In genomic region chr12:57839996-57840395, GRCh38 we compare ENCODE assay signal across 11 cellular contexts. TPM values are rescaled to one million over a fixed set of nuclear protein-coding genes. Genes with fewer than 3 reads are reported as not detected.
DNase-seq lines count a peak whose midpoint lies in the region; ATAC-seq and TF ChIP-seq lines count a peak whose summit lies in the region.
"Had no signal": no experiment of that assay in that cellular context is flagged by ENCODE, and none has a peak within 500 bp of the region (broad histone marks: within the 10 kb centered on the region; RNA-seq: fewer than 3 reads in every experiment).

No MANE protein-coding gene starts in this region.

- WGBS in mesendoderm (ENCODE audit: extremely low coverage, insufficient coverage, low lambda C conversion rate) = no CpG with 5 or more reads among the region's 5 CpGs
- WGBS in upper lobe of left lung, 2 donors = 51 to 56% methylated on average over 3 to 5 of the region's 5 CpGs

- intact Hi-C loops in breast epithelium (cut with DNase I; ENCODE audit: low total_unique reads) (loop anchor here (5.0 kb wide), 1 partner anchor 57 kb away; no protein-coding TSS in a partner anchor), MCF 10A (cut with micrococcal nuclease) (no loop called here)

- H2AK5ac ChIP-seq in mesendoderm (ENCODE audit: low read length) = no peak overlapping the region

- DNase-seq in breast epithelium (ENCODE audit: low spot score in 2 of 2) (no peak), MCF 10A (ENCODE audit: unreplicated experiment) (no peak), mesendoderm (no peak), upper lobe of left lung (no peak), dedifferentiated amniotic fluid mesenchymal stem cell (ENCODE audit: extremely low spot score) (no peak)
- DNase-seq: H9, NCI-H774, WERI-Rb-1 had no signal

- no peak overlapping the region for H3K9ac ChIP-seq in mesendoderm (ENCODE audit: low read length)

- no peak overlapping the region for H2BK15ac ChIP-seq in mesendoderm (replicated peaks; ENCODE audit: low read depth)

- H3K23ac ChIP-seq in mesendoderm (ENCODE audit: low read length) = no peak overlapping the region

- H3K9me3 ChIP-seq in breast epithelium = no peaks in the 10 kb centered on the region
- no peaks in the 10 kb centered on the region for H3K9me3 ChIP-seq in upper lobe of left lung

- no peak overlapping the region for H4K5ac ChIP-seq in mesendoderm (ENCODE audit: low read length)

- no peak overlapping the region for H3K4ac ChIP-seq in mesendoderm (ENCODE audit: low read depth, low read length)

- H3K9me3 Mint-ChIP-seq in MCF 10A (ENCODE audit: unreplicated experiment) = no peaks in the 10 kb centered on the region
- no peaks in the 10 kb centered on the region for H3K9me3 Mint-ChIP-seq in activated naive CD8-positive, alpha-beta T cell (ENCODE audit: low read depth)
- H3K9me3 Mint-ChIP-seq: H9 had no signal

- POLR2A ChIA-PET in MCF 10A (lab: Yijun Ruan, JAX) = interaction anchor here (0.7 to 9.5 kb wide), 2 partner anchors 56 to 74 kb away, joined by 3 to 167 read pairs; no protein-coding TSS in a partner anchor

- no peak for TF ChIP-seq POLR2A in breast epithelium (IDR thresholded peaks at IDR 0.05)
- no peak for TF ChIP-seq POLR2A in upper lobe of left lung (IDR thresholded peaks at IDR 0.05)

- no peak overlapping the region for H3K4me3 Mint-ChIP-seq in MCF 10A (ENCODE audit: unreplicated experiment)
- peak overlapping the region; percentile 28 for H3K4me3 Mint-ChIP-seq in activated naive CD8-positive, alpha-beta T cell

- H3K27me3 ChIP-seq in breast epithelium (no peaks in the 10 kb centered on the region), mesendoderm (ENCODE audit: insufficient read depth, low read length, poor library complexity) (no peaks in the 10 kb centered on the region), upper lobe of left lung (no peaks in the 10 kb centered on the region)

- no peak overlapping the region for H3K18ac ChIP-seq in mesendoderm (ENCODE audit: low read length)

- H3K36me3 Mint-ChIP-seq in MCF 10A (ENCODE audit: insufficient read depth, unreplicated experiment) = peaks cover 16% of the 10 kb centered on the region
- H3K36me3 Mint-ChIP-seq in activated naive CD8-positive, alpha-beta T cell = no peaks in the 10 kb centered on the region

- peaks cover 30% of the 10 kb centered on the region for H3K79me1 ChIP-seq in mesendoderm (ENCODE audit: low read length)

- H3K4me3 ChIP-seq in breast epithelium (peak overlapping the region in 2 of 3 donors; percentile 21 to 80), mesendoderm (ENCODE audit: low read length) (no peak overlapping the region), upper lobe of left lung (no peak overlapping the region)

- no peak overlapping the region for H2BK120ac ChIP-seq in mesendoderm (ENCODE audit: low read depth, low read length)

- H3K4me1 Mint-ChIP-seq in MCF 10A (ENCODE audit: insufficient read depth, unreplicated experiment) = peaks cover 60% of the 10 kb centered on the region
- H3K4me1 Mint-ChIP-seq in activated naive CD8-positive, alpha-beta T cell (ENCODE audit: low read depth) = peaks cover 93% of the 10 kb centered on the region

- H3K4me1 ChIP-seq in breast epithelium (peaks cover 23 to 76% of the 10 kb centered on the region in 2 donors), mesendoderm (ENCODE audit: control insufficient read depth, low read depth, low read length) (peaks cover 35% of the 10 kb centered on the region), upper lobe of left lung (peaks cover 95 to 98% (median 96%) of the 10 kb centered on the region in 4 donors)

- CTCF ChIA-PET in MCF 10A (lab: Yijun Ruan, JAX) = interaction anchor here (0.6 to 8.9 kb wide), 2 partner anchors 23 to 56 kb away, joined by 4 to 71 read pairs; no protein-coding TSS in a partner anchor

- H3K27ac ChIP-seq in breast epithelium (peak overlapping the region; percentile 71 to 72), mesendoderm (ENCODE audit: low read depth, low read length) (no peak overlapping the region), upper lobe of left lung (peak overlapping the region; percentile 44 to 100 (median 86))
- H3K27ac ChIP-seq: WERI-Rb-1 had no signal

- H3K27ac Mint-ChIP-seq in MCF 10A (ENCODE audit: low read depth, unreplicated experiment) = no peak overlapping the region
- H3K27ac Mint-ChIP-seq in activated naive CD8-positive, alpha-beta T cell = peak overlapping the region; percentile 95
- H3K27ac Mint-ChIP-seq: H9 had no signal

- no peak overlapping the region for H2BK5ac ChIP-seq in mesendoderm (ENCODE audit: low read length)

- H3K4me2 ChIP-seq in mesendoderm (ENCODE audit: low read length) = no peak overlapping the region

- H3K56ac ChIP-seq in mesendoderm (ENCODE audit: low read length) = peak overlapping the region; percentile 1

- no TSS peak for BruUV-seq in MCF 10A (replicated peaks; lab: Mats Ljungman, UMichigan)

- ATAC-seq in upper lobe of left lung (ENCODE audit: low FRiP score in 2 of 2) (no peak), HG02588 (IDR thresholded peaks at IDR 0.05; ENCODE audit: unreplicated experiment) (no peak), GM21381 (IDR thresholded peaks at IDR 0.05; ENCODE audit: unreplicated experiment) (no peak)

- H3K27me3 Mint-ChIP-seq in MCF 10A (ENCODE audit: insufficient read depth, unreplicated experiment) = no peaks in the 10 kb centered on the region
- no peaks in the 10 kb centered on the region for H3K27me3 Mint-ChIP-seq in activated naive CD8-positive, alpha-beta T cell

- TF ChIP-seq CTCF in breast epithelium (IDR thresholded peaks at IDR 0.05) (no peak), MCF 10A (IDR thresholded peaks at IDR 0.05; ENCODE audit: unreplicated experiment) (no peak), upper lobe of left lung (IDR thresholded peaks at IDR 0.05) (no peak)

- H4K8ac ChIP-seq in mesendoderm (ENCODE audit: low read depth, low read length) = no peak overlapping the region

- H3K79me2 ChIP-seq in mesendoderm (ENCODE audit: control insufficient read depth, insufficient read depth, low read length) = peaks cover 92% of the 10 kb centered on the region

- TF ChIP-seq EP300 in upper lobe of left lung (IDR thresholded peaks at IDR 0.05) = no peak

- H3K36me3 ChIP-seq in breast epithelium (no peaks in the 10 kb centered on the region), mesendoderm (ENCODE audit: control insufficient read depth, insufficient read depth, low read length) (no peaks in the 10 kb centered on the region), upper lobe of left lung (peaks cover 0 to 4% (median 0%) of the 10 kb centered on the region in 4 donors)

RNA-seq across cellular contexts. Expression of gene CTDSP2, which starts 6.5 kb away (rescaled TPM):
- total RNA-seq in breast epithelium = 100 to 1,000 TPM; 144 to 175 (median 167) TPM
- total RNA-seq in MCF 10A (2022) = 73.4 and 76.5 TPM in 2 replicates
- 49.3 TPM for polyA plus RNA-seq in mesendoderm (2013, experiment 1 of 2)
- polyA plus RNA-seq in mesendoderm (2013, experiment 2 of 2) = 49.4 TPM
- total RNA-seq in upper lobe of left lung = 100 to 1,000 TPM; 153 to 226 (median 175) TPM

RNA-seq across cellular contexts. Expression of gene AVIL, which starts 21.5 kb away (rescaled TPM):
- 10 to 100 TPM in 1 of 3 donors, 1 to 10 TPM in 2; 3.8 to 17.7 (median 8.8) TPM for total RNA-seq in breast epithelium
- 1.7 and 1.9 TPM in 2 replicates for total RNA-seq in MCF 10A (2022)
- polyA plus RNA-seq in mesendoderm (2013, experiment 1 of 2) = 0.29 TPM
- polyA plus RNA-seq in mesendoderm (2013, experiment 2 of 2) = 0.24 TPM
- 10 to 100 TPM in 3 of 6 donors, 1 to 10 TPM in 3; 4.9 to 57.6 (median 8.7) TPM for total RNA-seq in upper lobe of left lung

RNA-seq across cellular contexts. Expression of gene TSFM, which starts 57.4 kb away (rescaled TPM):
- total RNA-seq in breast epithelium = 10 to 100 TPM; 17.9 to 30.8 (median 27.2) TPM
- 28.4 and 32.6 TPM in 2 replicates for total RNA-seq in MCF 10A (2022)
- 38.6 TPM for polyA plus RNA-seq in mesendoderm (2013, experiment 1 of 2)
- 38.8 TPM for polyA plus RNA-seq in mesendoderm (2013, experiment 2 of 2)
- 10 to 100 TPM in 4 of 6 donors, 1 to 10 TPM in 2; 5.0 to 34.0 (median 22.8) TPM for total RNA-seq in upper lobe of left lung

Comparison
In these comparisons a context has a peak if more than half of its experiments do, and no peak if none do; other contexts are left out.
1. H3K4me3 ChIP-seq: peak in breast epithelium (2 of 3); none in mesendoderm (single experiment) and upper lobe of left lung (0 of 4).